1 cellular context compared by ENCODE assay signal in genomic region chr13:99970761-99971575, GRCh38.
A peak's percentile ranks its signal among the peaks of the same experiment; 100 is the strongest.
TF ChIP-seq lines count a peak whose summit lies in the region.

No MANE protein-coding gene starts in this region.

TF ChIP-seq in GM23338, 12 proteins besides CTCF, POLR2A, EP300 and RAD21:
- TF ChIP-seq ZNF114 (CRISPR knock-in tag; IDR thresholded peaks at IDR 0.05) (no peak), EZH2phosphoT487 (IDR thresholded peaks at IDR 0.05; ENCODE audit: unreplicated experiment) (no peak), JUNB (IDR thresholded peaks at IDR 0.05; ENCODE audit: unreplicated experiment) (no peak), POLR2AphosphoS5 (IDR thresholded peaks at IDR 0.05; ENCODE audit: low read depth) (peak; percentile 87), NANOG (IDR thresholded peaks at IDR 0.05; ENCODE audit: borderline replicate concordance) (no peak), REST (IDR thresholded peaks at IDR 0.05; ENCODE audit: unreplicated experiment) (no peak), EZH2 (IDR thresholded peaks at IDR 0.05; ENCODE audit: low read depth, unreplicated experiment) (no peak), ETS1 (IDR thresholded peaks at IDR 0.05) (no peak), ZNF331 (CRISPR knock-in tag; IDR thresholded peaks at IDR 0.05; ENCODE audit: low read depth) (no peak), CREB1 (CRISPR knock-in tag; IDR thresholded peaks at IDR 0.05; ENCODE audit: low read depth) (0 out of 2 replicates have a peak, but pooled peaks have one; percentile 6), ZNF462 (CRISPR knock-in tag; IDR thresholded peaks at IDR 0.05) (no peak), STAT1 (IDR thresholded peaks at IDR 0.05; ENCODE audit: unreplicated experiment) (no peak)
